9 cellular contexts compared by ENCODE assay signal in the genomic region with DNA sequence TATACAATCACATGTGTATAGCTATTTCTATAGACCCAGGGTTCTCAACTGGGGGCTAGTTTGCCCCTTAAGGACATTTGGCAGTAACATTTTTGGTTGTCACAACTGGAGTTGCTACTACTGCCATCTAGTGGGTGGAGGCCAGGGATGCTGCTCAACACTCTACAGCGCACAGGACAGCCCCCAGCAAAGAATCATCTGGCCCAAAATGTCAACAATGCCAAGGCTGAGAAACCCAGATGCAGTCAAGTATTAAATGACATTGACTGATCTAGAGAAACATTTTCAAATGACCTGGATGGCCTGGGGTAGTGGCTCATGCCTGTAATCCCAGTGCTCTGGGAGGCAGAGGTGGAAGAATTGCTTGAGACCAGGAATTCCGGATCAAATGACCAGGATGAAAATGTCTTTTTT. TPM values are rescaled to one million over a fixed set of nuclear protein-coding genes. Genes with fewer than 3 reads are reported as not detected.
DNase-seq lines count a peak whose midpoint lies in the region; ATAC-seq and TF ChIP-seq lines count a peak whose summit lies in the region.
"Had no signal": no experiment of that assay in that cellular context is flagged by ENCODE, and none has a peak within 500 bp of the region (broad histone marks: within the 10 kb centered on the region; RNA-seq: fewer than 3 reads in every experiment).

No MANE protein-coding gene starts in this region.

- TF ChIP-seq CTCF in epithelial cell of esophagus (IDR thresholded peaks at IDR 0.05; ENCODE audit: insufficient read depth, low read depth, low read length, missing control alignments): peak; percentile 78

- no peaks in the 10 kb centered on the region for H3K9me3 Mint-ChIP-seq in activated CD4-positive, alpha-beta memory T cell treated with anti-CD3 and anti-CD28 coated beads, Interleukin-2, amount 10 ng/mL, durations not matched to agents 7 days and 5 days

- H3K4me1 Mint-ChIP-seq in activated CD4-positive, alpha-beta memory T cell treated with anti-CD3 and anti-CD28 coated beads, Interleukin-2, amount 10 ng/mL, durations not matched to agents 7 days and 5 days: peaks cover 49% of the 10 kb centered on the region

- POLR2A ChIA-PET in activated CD4-positive, alpha-beta memory T cell treated with anti-CD3 and anti-CD28 coated beads, Interleukin-2, amount 10 ng/mL, durations not matched to agents 7 days and 5 days (lab: Charles Lee): no interaction called here

- H3K27me3 Mint-ChIP-seq in activated CD4-positive, alpha-beta memory T cell treated with anti-CD3 and anti-CD28 coated beads, Interleukin-2, amount 10 ng/mL, durations not matched to agents 7 days and 5 days: no peaks in the 10 kb centered on the region

- ATAC-seq in HG02642 (IDR thresholded peaks at IDR 0.05; ENCODE audit: poor library complexity, unreplicated experiment) (peak; percentile 67), HG03457 (IDR thresholded peaks at IDR 0.05; ENCODE audit: unreplicated experiment) (no peak)

- H3K27ac Mint-ChIP-seq in activated CD4-positive, alpha-beta memory T cell treated with anti-CD3 and anti-CD28 coated beads, Interleukin-2, amount 10 ng/mL, durations not matched to agents 7 days and 5 days: no peak overlapping the region

- CTCF ChIA-PET in activated CD4-positive, alpha-beta memory T cell treated with anti-CD3 and anti-CD28 coated beads, Interleukin-2, amount 10 ng/mL, durations not matched to agents 7 days and 5 days (lab: Charles Lee): interaction anchor here (0.8 to 1.5 kb wide), 17 partner anchors 9 to 321 kb away, joined by 3 to 14 read pairs (median 3); a partner anchor contains a TSS

- no peak overlapping the region for H3K4me3 Mint-ChIP-seq in activated CD4-positive, alpha-beta memory T cell treated with anti-CD3 and anti-CD28 coated beads, Interleukin-2, amount 10 ng/mL, durations not matched to agents 7 days and 5 days

- DNase-seq in NCI-H1105 treated with DMSO at 0.1 percent for 48 hours (lab: John Stamatoyannopoulos, UW): peak; percentile 37
- no peak for DNase-seq in NCI-H1105 (lab: John Stamatoyannopoulos, UW)
- peak; percentile 81 for DNase-seq in NCI-H69 (lab: John Stamatoyannopoulos, UW)
- peak; percentile 77 for DNase-seq in activated CD4-positive, alpha-beta memory T cell treated with anti-CD3 and anti-CD28 coated beads, Interleukin-2, amount 10 ng/mL, durations not matched to agents 7 days and 5 days
- peak; percentile 56 for DNase-seq in epithelial cell of esophagus (ENCODE audit: low read depth)
- DNase-seq in pulmonary artery endothelial cell (ENCODE audit: low read depth, low spot score): peak; percentile 37

- peaks cover 30% of the 10 kb centered on the region for H3K36me3 Mint-ChIP-seq in activated CD4-positive, alpha-beta memory T cell treated with anti-CD3 and anti-CD28 coated beads, Interleukin-2, amount 10 ng/mL, durations not matched to agents 7 days and 5 days (ENCODE audit: low read depth)

- no peak overlapping the region for H3K4me3 ChIP-seq in epithelial cell of esophagus (ENCODE audit: low read length)
- H3K4me3 ChIP-seq: BLaER1 had no signal

RNA-seq across cellular contexts. Expression of a gene that starts 5.8 kb away (rescaled TPM):
- total RNA-seq in activated CD4-positive, alpha-beta memory T cell treated with anti-CD3 and anti-CD28 coated beads, Interleukin-2, amount 10 ng/mL, durations not matched to agents 7 days and 5 days: 10 to 100 TPM; 49.6 to 53.9 TPM
- total RNA-seq in pulmonary artery endothelial cell: 96.1 and 96.8 TPM in 2 replicates

RNA-seq across cellular contexts. Expression of a gene that starts 38.6 kb away (rescaled TPM):
- 10 to 100 TPM; 39.7 to 41.0 TPM for total RNA-seq in activated CD4-positive, alpha-beta memory T cell treated with anti-CD3 and anti-CD28 coated beads, Interleukin-2, amount 10 ng/mL, durations not matched to agents 7 days and 5 days
- total RNA-seq in pulmonary artery endothelial cell: 21.7 and 28.2 TPM in 2 replicates

RNA-seq across cellular contexts. Expression of a gene that starts 48.7 kb away (rescaled TPM):
- total RNA-seq in activated CD4-positive, alpha-beta memory T cell treated with anti-CD3 and anti-CD28 coated beads, Interleukin-2, amount 10 ng/mL, durations not matched to agents 7 days and 5 days: 1 to 10 TPM; 3.7 to 4.4 TPM
- total RNA-seq in pulmonary artery endothelial cell: 26.2 and 42.5 TPM in 2 replicates
